Comparison of ENCODE assay signal across 10 cellular contexts in the genomic region with DNA sequence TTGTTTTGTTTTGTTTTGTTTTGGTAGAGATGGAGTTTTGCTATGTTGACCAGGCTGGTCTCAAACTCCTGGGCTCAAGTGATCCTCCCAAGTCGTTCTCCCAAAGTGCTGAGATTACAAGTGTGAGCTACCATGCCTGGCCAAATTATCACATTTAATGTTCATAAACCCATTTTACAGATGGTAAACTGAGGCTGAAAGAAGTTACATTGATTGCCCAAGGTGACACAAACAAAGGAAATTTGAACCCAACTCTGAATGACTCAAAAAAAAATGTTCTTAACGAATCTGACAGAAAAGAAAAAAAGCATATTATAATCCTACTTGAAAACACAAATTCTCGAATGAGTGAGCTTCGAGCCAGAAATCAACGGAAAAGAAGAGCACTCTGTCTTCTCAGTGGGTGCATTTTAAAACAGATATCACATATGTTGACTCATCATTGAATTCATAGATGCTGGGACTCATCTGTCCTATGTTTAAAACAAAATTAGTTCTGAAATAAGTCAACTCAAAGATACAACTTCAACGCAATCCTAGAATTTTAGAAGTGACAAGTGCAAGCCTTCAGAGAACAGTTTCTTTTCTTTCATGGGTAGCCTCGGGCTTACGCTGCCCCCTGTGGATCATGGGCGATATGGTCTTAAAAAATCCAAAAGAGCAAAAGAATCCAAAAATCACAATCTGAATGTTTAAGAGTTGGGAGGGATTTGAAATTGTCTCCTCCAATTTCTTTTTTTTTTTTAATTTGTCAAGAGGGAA. TPM values are rescaled to one million over a fixed set of nuclear protein-coding genes. Genes with fewer than 3 reads are reported as not detected.
DNase-seq lines count a peak whose midpoint lies in the region; ATAC-seq and TF ChIP-seq lines count a peak whose summit lies in the region.
"Had no signal": no experiment of that assay in that cellular context is flagged by ENCODE, and none has a peak within 500 bp of the region (broad histone marks: within the 10 kb centered on the region; RNA-seq: fewer than 3 reads in every experiment).

No MANE protein-coding gene starts in this region.

- peak; percentile 4 to 31 (median 12) for DNase-seq in activated CD4-positive, CD25-positive, alpha-beta regulatory T cell (lab: John Stamatoyannopoulos, UW)
- no peak for DNase-seq in activated CD4-positive, CD25-positive, alpha-beta regulatory T cell treated with anti-CD3 and anti-CD28 coated beads, Interleukin-2, amount 50 U/mL, for 72 hours
- DNase-seq in activated CD4-positive, alpha-beta T cell treated with anti-CD3 and anti-CD28 coated beads, Interleukin-2, amount 10 ng/mL, durations not matched to agents 7 days and 5 days: peak; percentile 76
- DNase-seq in erythroblast (lab: John Stamatoyannopoulos, UW) (peak; percentile 6 to 38), gastrocnemius medialis (no peak), SK-N-DZ (ENCODE audit: low spot score) (no peak), GM19238 (ENCODE audit: insufficient read length, low spot score) (no peak)
- DNase-seq: stimulated activated naive B cell treated with anti-CD40 and anti-IgM and Interleukin-4, amounts not matched to agents 10 μg/mL and 1 μg/mL and 100 μg/mL, for 72 hours had no signal

- no peak overlapping the region for H3K4me3 Mint-ChIP-seq in activated CD4-positive, alpha-beta T cell treated with anti-CD3 and anti-CD28 coated beads, Interleukin-2, amount 10 ng/mL, durations not matched to agents 7 days and 5 days
- H3K4me3 Mint-ChIP-seq: stimulated activated naive B cell treated with anti-CD40 and anti-IgM and Interleukin-4, amounts not matched to agents 10 μg/mL and 1 μg/mL and 100 μg/mL, for 72 hours had no signal

- in situ Hi-C loops in gastrocnemius medialis (cut with MboI; ENCODE audit: low sequenced_read_pairs in 4 of 4): no loop called here

- H3K27ac Mint-ChIP-seq in activated CD4-positive, alpha-beta T cell treated with anti-CD3 and anti-CD28 coated beads, Interleukin-2, amount 10 ng/mL, durations not matched to agents 7 days and 5 days: peak overlapping the region; percentile 74
- H3K27ac Mint-ChIP-seq: stimulated activated naive B cell treated with anti-CD40 and anti-IgM and Interleukin-4, amounts not matched to agents 10 μg/mL and 1 μg/mL and 100 μg/mL, for 72 hours had no signal

- no peaks in the 10 kb centered on the region for H3K4me1 ChIP-seq in gastrocnemius medialis

- no peak overlapping the region for H3K4me3 ChIP-seq in gastrocnemius medialis

- H3K9me3 ChIP-seq in gastrocnemius medialis: no peaks in the 10 kb centered on the region

- no peaks in the 10 kb centered on the region for H3K36me3 ChIP-seq in gastrocnemius medialis

- ATAC-seq in HG03354 (IDR thresholded peaks at IDR 0.05; ENCODE audit: poor library complexity, severe bottlenecking, unreplicated experiment) (peak; percentile 58), gastrocnemius medialis (no peak)

- H3K4me1 Mint-ChIP-seq in activated CD4-positive, alpha-beta T cell treated with anti-CD3 and anti-CD28 coated beads, Interleukin-2, amount 10 ng/mL, durations not matched to agents 7 days and 5 days: peaks cover 50% of the 10 kb centered on the region

- peaks cover 12% of the 10 kb centered on the region for H3K9me3 Mint-ChIP-seq in activated CD4-positive, alpha-beta T cell treated with anti-CD3 and anti-CD28 coated beads, Interleukin-2, amount 10 ng/mL, durations not matched to agents 7 days and 5 days

- H3K36me3 Mint-ChIP-seq in activated CD4-positive, alpha-beta T cell treated with anti-CD3 and anti-CD28 coated beads, Interleukin-2, amount 10 ng/mL, durations not matched to agents 7 days and 5 days (ENCODE audit: low read depth): peaks cover 26% of the 10 kb centered on the region
- H3K36me3 Mint-ChIP-seq: stimulated activated naive B cell treated with anti-CD40 and anti-IgM and Interleukin-4, amounts not matched to agents 10 μg/mL and 1 μg/mL and 100 μg/mL, for 72 hours had no signal

- TF ChIP-seq POLR2A in erythroblast (IDR thresholded peaks at IDR 0.05; ENCODE audit: low read length) (no peak), gastrocnemius medialis (IDR thresholded peaks at IDR 0.05) (no peak)

- TF ChIP-seq CTCF in gastrocnemius medialis (IDR thresholded peaks at IDR 0.05 in 4 of 5, conservative IDR thresholded peaks at IDR 0.05 in 1 of 5): peak in 3 of 5 experiments; percentile 14 to 36 (median 25)

- POLR2A ChIA-PET in activated CD4-positive, alpha-beta T cell treated with anti-CD3 and anti-CD28 coated beads, Interleukin-2, amount 10 ng/mL, durations not matched to agents 7 days and 5 days (lab: Charles Lee): interaction anchor here (1.0 kb wide), 1 partner anchor 208 kb away, joined by 3 read pairs; a partner anchor contains a TSS

- no peak overlapping the region for H3K27ac ChIP-seq in gastrocnemius medialis

- no peaks in the 10 kb centered on the region for H3K27me3 ChIP-seq in gastrocnemius medialis

- no peaks in the 10 kb centered on the region for H3K27me3 Mint-ChIP-seq in activated CD4-positive, alpha-beta T cell treated with anti-CD3 and anti-CD28 coated beads, Interleukin-2, amount 10 ng/mL, durations not matched to agents 7 days and 5 days

- CTCF ChIA-PET in activated CD4-positive, alpha-beta T cell treated with anti-CD3 and anti-CD28 coated beads, Interleukin-2, amount 10 ng/mL, durations not matched to agents 7 days and 5 days (lab: Charles Lee): interaction anchor here (0.7 to 1.7 kb wide), 15 partner anchors 8 to 268 kb away, joined by 3 to 8 read pairs (median 4); a partner anchor contains a TSS

- intact Hi-C loops in gastrocnemius medialis (cut with DNase I; ENCODE audit: low total_unique reads): no loop called here

RNA-seq across cellular contexts. Expression of a gene that starts 28.4 kb away (rescaled TPM):
- total RNA-seq in activated CD4-positive, alpha-beta T cell treated with anti-CD3 and anti-CD28 coated beads, Interleukin-2, amount 10 ng/mL, durations not matched to agents 7 days and 5 days: 1 to 10 TPM in 1 of 2 experiments, under 1 TPM in 1; 0.92 to 1.2 TPM
- total RNA-seq in gastrocnemius medialis: not detected
- polyA plus RNA-seq in SK-N-DZ (2014; cell fraction: cytosol; rRNA removed): not detected in 2 replicates
- not detected in 2 replicates for polyA plus RNA-seq in SK-N-DZ (2014; cell fraction: nucleus; rRNA removed)
- total RNA-seq: dermis microvascular lymphatic vessel endothelial cell had no signal

Comparison
In these comparisons a context has a peak if more than half of its experiments do, and no peak if none do; other contexts are left out.
1. DNase-seq: peak in activated CD4-positive, CD25-positive, alpha-beta regulatory T cell (4 of 4), activated CD4-positive, alpha-beta T cell treated with anti-CD3 and anti-CD28 coated beads, Interleukin-2, amount 10 ng/mL, durations not matched to agents 7 days and 5 days (single experiment) and erythroblast (2 of 2); none in activated CD4-positive, CD25-positive, alpha-beta regulatory T cell treated with anti-CD3 and anti-CD28 coated beads, Interleukin-2, amount 50 U/mL, for 72 hours (single experiment), gastrocnemius medialis (0 of 2), SK-N-DZ (single experiment) and GM19238 (single experiment).